In genomic region chr18:3611313-3612038, GRCh38 we compare ENCODE assay signal across 20 cellular contexts.
DNase-seq lines count a peak whose midpoint lies in the region; ATAC-seq and TF ChIP-seq lines count a peak whose summit lies in the region.
"Had no signal": no experiment of that assay in that cellular context is flagged by ENCODE, and none has a peak within 500 bp of the region (broad histone marks: within the 10 kb centered on the region; RNA-seq: fewer than 3 reads in every experiment).

No MANE protein-coding gene starts in this region.

- ATAC-seq in SK-N-SH treated with all-trans-retinoic acid at 6 μM for 48 hours (peak; percentile 44; the same call in 2 of the 3 replicates), GM18873 (IDR thresholded peaks at IDR 0.05; ENCODE audit: low FRiP score, unreplicated experiment) (no peak)
- ATAC-seq: natural killer cell; right lobe of liver; stimulated activated memory B cell treated with anti-CD40 and anti-IgM and Interleukin-4, amounts not matched to agents 10 μg/mL and 1 μg/mL and 100 μg/mL, for 72 hours had no signal

- H3K36me3 Mint-ChIP-seq in MCF 10A (ENCODE audit: insufficient read depth, unreplicated experiment) (peaks cover 11% of the 10 kb centered on the region), type B pancreatic cell (no peaks in the 10 kb centered on the region)
- H3K36me3 Mint-ChIP-seq: natural killer cell; stimulated activated memory B cell treated with anti-CD40 and anti-IgM and Interleukin-4, amounts not matched to agents 10 μg/mL and 1 μg/mL and 100 μg/mL, for 72 hours had no signal

- H3K27ac Mint-ChIP-seq in MCF 10A (ENCODE audit: low read depth, unreplicated experiment): no peak overlapping the region
- H3K27ac Mint-ChIP-seq in type B pancreatic cell: peak overlapping the region; percentile 32
- H3K27ac Mint-ChIP-seq: activated T-cell treated with anti-CD3 and anti-CD28 coated beads, Interleukin-2, amount 50 U/mL, for 72 hours; natural killer cell; stimulated activated memory B cell treated with anti-CD40 and anti-IgM and Interleukin-4, amounts not matched to agents 10 μg/mL and 1 μg/mL and 100 μg/mL, for 72 hours had no signal

- no peak overlapping the region for H3K4me3 Mint-ChIP-seq in MCF 10A (ENCODE audit: unreplicated experiment)
- peak overlapping the region; percentile 31 for H3K4me3 Mint-ChIP-seq in type B pancreatic cell
- H3K4me3 Mint-ChIP-seq: activated T-cell treated with anti-CD3 and anti-CD28 coated beads, Interleukin-2, amount 50 U/mL, for 72 hours; natural killer cell; stimulated activated memory B cell treated with anti-CD40 and anti-IgM and Interleukin-4, amounts not matched to agents 10 μg/mL and 1 μg/mL and 100 μg/mL, for 72 hours had no signal

- no peaks in the 10 kb centered on the region for H3K9me3 Mint-ChIP-seq in MCF 10A (ENCODE audit: unreplicated experiment)
- H3K9me3 Mint-ChIP-seq in type B pancreatic cell: no peaks in the 10 kb centered on the region
- H3K9me3 Mint-ChIP-seq: activated T-cell treated with anti-CD3 and anti-CD28 coated beads, Interleukin-2, amount 50 U/mL, for 72 hours; natural killer cell; stimulated activated memory B cell treated with anti-CD40 and anti-IgM and Interleukin-4, amounts not matched to agents 10 μg/mL and 1 μg/mL and 100 μg/mL, for 72 hours had no signal

- POLR2A ChIA-PET in MCF 10A (lab: Yijun Ruan, JAX): interaction anchor here (0.8 to 7.6 kb wide), 3 partner anchors 8 to 17 kb away, joined by 4 to 184 read pairs (median 6); no protein-coding TSS in a partner anchor

- no peaks in the 10 kb centered on the region for H3K4me1 Mint-ChIP-seq in MCF 10A (ENCODE audit: insufficient read depth, unreplicated experiment)
- peaks cover 35% of the 10 kb centered on the region for H3K4me1 Mint-ChIP-seq in type B pancreatic cell (ENCODE audit: unreplicated experiment)
- H3K4me1 Mint-ChIP-seq: natural killer cell had no signal

- H3K36me3 ChIP-seq in breast epithelium: no peaks in the 10 kb centered on the region
- H3K36me3 ChIP-seq: esophagus muscularis mucosa, left ventricle myocardium inferior, right lobe of liver had no signal

- H3K27me3 ChIP-seq in breast epithelium: no peaks in the 10 kb centered on the region
- H3K27me3 ChIP-seq: esophagus muscularis mucosa, right lobe of liver had no signal

- no peaks in the 10 kb centered on the region for H3K4me1 ChIP-seq in breast epithelium
- H3K4me1 ChIP-seq: right lobe of liver had no signal

- TF ChIP-seq CTCF in breast epithelium (IDR thresholded peaks at IDR 0.05) (no peak), MCF 10A (IDR thresholded peaks at IDR 0.05; ENCODE audit: unreplicated experiment) (no peak), fibroblast of villous mesenchyme (IDR thresholded peaks at IDR 0.05; ENCODE audit: insufficient read depth, low read depth, low read length) (no peak), type B pancreatic cell (conservative IDR thresholded peaks at IDR 0.05) (no peak)

- intact Hi-C loops in breast epithelium (cut with DNase I; ENCODE audit: low total_unique reads): no loop called here
- intact Hi-C loops in MCF 10A (cut with micrococcal nuclease): no loop called here

- H3K9me3 ChIP-seq in breast epithelium: no peaks in the 10 kb centered on the region
- H3K9me3 ChIP-seq: esophagus muscularis mucosa, left ventricle myocardium inferior, right lobe of liver had no signal

- TF ChIP-seq POLR2A in breast epithelium (IDR thresholded peaks at IDR 0.05): no peak

- H3K27ac ChIP-seq in breast epithelium: no peak overlapping the region
- H3K27ac ChIP-seq: coronary artery, esophagus muscularis mucosa, left ventricle myocardium inferior, right lobe of liver had no signal

- peak overlapping the region in 2 of 3 donors; percentile 1 to 37 for H3K4me3 ChIP-seq in breast epithelium
- H3K4me3 ChIP-seq in fibroblast of villous mesenchyme (ENCODE audit: low read depth, low read length): no peak overlapping the region
- H3K4me3 ChIP-seq: coronary artery, esophagus muscularis mucosa, left ventricle myocardium inferior, right lobe of liver had no signal

- H3K27me3 Mint-ChIP-seq in MCF 10A (ENCODE audit: insufficient read depth, unreplicated experiment) (no peaks in the 10 kb centered on the region), type B pancreatic cell (no peaks in the 10 kb centered on the region)
- H3K27me3 Mint-ChIP-seq: stimulated activated memory B cell treated with anti-CD40 and anti-IgM and Interleukin-4, amounts not matched to agents 10 μg/mL and 1 μg/mL and 100 μg/mL, for 72 hours had no signal

- CTCF ChIA-PET in MCF 10A (lab: Yijun Ruan, JAX): interaction anchor here (0.5 to 2.1 kb wide), 6 partner anchors 11 to 457 kb away, joined by 3 to 14 read pairs (median 4); no protein-coding TSS in a partner anchor

- no TSS peak for BruUV-seq in MCF 10A (replicated peaks; lab: Mats Ljungman, UMichigan)

- DNase-seq in breast epithelium (ENCODE audit: low spot score in 2 of 2): no peak
- DNase-seq in MCF 10A (ENCODE audit: unreplicated experiment): no peak
- peak; percentile 58 for DNase-seq in fibroblast of villous mesenchyme (ENCODE audit: low read depth)
- DNase-seq in type B pancreatic cell (ENCODE audit: extremely low spot score, unreplicated experiment): no peak
- DNase-seq in cortex of kidney (lab: John Stamatoyannopoulos, UW): no peak
- no peak for DNase-seq in stimulated activated CD4-positive, alpha-beta T cell treated with anti-CD3 and anti-CD28 coated beads, Interleukin-12 subunit alpha, Interleukin-12 subunit beta, amount 100 ng/mL, for 4 hours
- DNase-seq: activated CD4-positive, alpha-beta T cell treated with anti-CD3 and anti-CD28 coated beads, Interleukin-2, amount 50 U/mL, for 1 hour; amniotic stem cell; left ventricle myocardium inferior; natural killer cell; NCI-H1930; NCI-H774; SHP77 treated with DMSO at 0.1 percent for 48 hours had no signal

TF ChIP-seq in SK-N-SH treated with all-trans-retinoic acid at 6 μM for 48 hours, 23 proteins besides CTCF, POLR2A, EP300 and RAD21:
- TF ChIP-seq TSHZ2 (CRISPR knock-in tag; IDR thresholded peaks at IDR 0.05) (no peak), TCF4 (CRISPR knock-in tag; IDR thresholded peaks at IDR 0.05; ENCODE audit: borderline replicate concordance) (no peak), RARB (CRISPR knock-in tag; IDR thresholded peaks at IDR 0.05) (no peak)
TF ChIP-seq in SK-N-SH treated with all-trans-retinoic acid at 6 μM for 48 hours: peak in this region for 0.
